ENCODE assay signal across 1 cellular context in the genomic region with DNA sequence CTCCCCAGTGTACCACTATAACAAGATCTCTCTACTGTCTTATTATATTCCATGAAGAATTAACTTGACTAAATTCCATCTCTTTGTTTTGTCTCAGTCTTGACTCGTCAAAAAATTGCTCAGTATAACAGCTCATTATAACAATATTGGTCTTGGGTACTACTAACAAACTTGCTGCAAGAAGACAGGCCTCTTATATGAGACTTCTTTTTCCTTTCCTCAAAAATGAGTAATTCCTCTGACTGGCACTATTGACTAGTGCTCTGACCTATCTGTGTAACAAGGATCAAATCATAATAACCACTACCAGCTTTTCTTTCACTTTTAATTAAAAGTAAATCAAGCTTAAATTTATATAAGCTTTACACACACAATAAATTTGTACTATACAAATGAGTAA.
TF ChIP-seq lines count a peak whose summit lies in the region.

No MANE protein-coding gene starts in this region.

TF ChIP-seq in HepG2, 621 proteins besides CTCF, POLR2A, EP300 and RAD21 (continued from another document):
- TF ChIP-seq, protein P1, sequence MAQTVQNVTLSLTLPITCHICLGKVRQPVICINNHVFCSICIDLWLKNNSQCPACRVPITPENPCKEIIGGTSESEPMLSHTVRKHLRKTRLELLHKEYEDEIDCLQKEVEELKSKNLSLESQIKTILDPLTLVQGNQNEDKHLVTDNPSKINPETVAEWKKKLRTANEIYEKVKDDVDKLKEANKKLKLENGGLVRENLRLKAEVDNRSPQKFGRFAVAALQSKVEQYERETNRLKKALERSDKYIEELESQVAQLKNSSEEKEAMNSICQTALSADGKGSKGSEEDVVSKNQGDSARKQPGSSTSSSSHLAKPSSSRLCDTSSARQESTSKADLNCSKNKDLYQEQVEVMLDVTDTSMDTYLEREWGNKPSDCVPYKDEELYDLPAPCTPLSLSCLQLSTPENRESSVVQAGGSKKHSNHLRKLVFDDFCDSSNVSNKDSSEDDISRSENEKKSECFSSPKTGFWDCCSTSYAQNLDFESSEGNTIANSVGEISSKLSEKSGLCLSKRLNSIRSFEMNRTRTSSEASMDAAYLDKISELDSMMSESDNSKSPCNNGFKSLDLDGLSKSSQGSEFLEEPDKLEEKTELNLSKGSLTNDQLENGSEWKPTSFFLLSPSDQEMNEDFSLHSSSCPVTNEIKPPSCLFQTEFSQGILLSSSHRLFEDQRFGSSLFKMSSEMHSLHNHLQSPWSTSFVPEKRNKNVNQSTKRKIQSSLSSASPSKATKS (CRISPR knock-in tag; IDR thresholded peaks at IDR 0.05): no peak
- TF ChIP-seq ZNF567 (CRISPR knock-in tag; IDR thresholded peaks at IDR 0.05; ENCODE audit: borderline replicate concordance) (no peak), MLX (CRISPR knock-in tag; IDR thresholded peaks at IDR 0.05) (no peak), ZNF788 (CRISPR knock-in tag; IDR thresholded peaks at IDR 0.05; ENCODE audit: borderline replicate concordance) (no peak), ZBTB40 (IDR thresholded peaks at IDR 0.05) (no peak), ZBTB40 (CRISPR knock-in tag; IDR thresholded peaks at IDR 0.05) (no peak), TGIF2 (CRISPR knock-in tag; IDR thresholded peaks at IDR 0.05) (no peak), RFX3 (CRISPR knock-in tag; IDR thresholded peaks at IDR 0.05) (no peak), ZNF264 (CRISPR knock-in tag; IDR thresholded peaks at IDR 0.05) (no peak), HES4 (CRISPR knock-in tag; IDR thresholded peaks at IDR 0.05; ENCODE audit: borderline replicate concordance) (no peak), ZKSCAN8 (CRISPR knock-in tag; IDR thresholded peaks at IDR 0.05; ENCODE audit: borderline replicate concordance) (no peak), FOXK1 (CRISPR knock-in tag; IDR thresholded peaks at IDR 0.05; ENCODE audit: borderline replicate concordance, low read depth) (no peak), HNF4A (CRISPR knock-in tag; IDR thresholded peaks at IDR 0.05) (no peak)
- TF ChIP-seq, protein P2, sequence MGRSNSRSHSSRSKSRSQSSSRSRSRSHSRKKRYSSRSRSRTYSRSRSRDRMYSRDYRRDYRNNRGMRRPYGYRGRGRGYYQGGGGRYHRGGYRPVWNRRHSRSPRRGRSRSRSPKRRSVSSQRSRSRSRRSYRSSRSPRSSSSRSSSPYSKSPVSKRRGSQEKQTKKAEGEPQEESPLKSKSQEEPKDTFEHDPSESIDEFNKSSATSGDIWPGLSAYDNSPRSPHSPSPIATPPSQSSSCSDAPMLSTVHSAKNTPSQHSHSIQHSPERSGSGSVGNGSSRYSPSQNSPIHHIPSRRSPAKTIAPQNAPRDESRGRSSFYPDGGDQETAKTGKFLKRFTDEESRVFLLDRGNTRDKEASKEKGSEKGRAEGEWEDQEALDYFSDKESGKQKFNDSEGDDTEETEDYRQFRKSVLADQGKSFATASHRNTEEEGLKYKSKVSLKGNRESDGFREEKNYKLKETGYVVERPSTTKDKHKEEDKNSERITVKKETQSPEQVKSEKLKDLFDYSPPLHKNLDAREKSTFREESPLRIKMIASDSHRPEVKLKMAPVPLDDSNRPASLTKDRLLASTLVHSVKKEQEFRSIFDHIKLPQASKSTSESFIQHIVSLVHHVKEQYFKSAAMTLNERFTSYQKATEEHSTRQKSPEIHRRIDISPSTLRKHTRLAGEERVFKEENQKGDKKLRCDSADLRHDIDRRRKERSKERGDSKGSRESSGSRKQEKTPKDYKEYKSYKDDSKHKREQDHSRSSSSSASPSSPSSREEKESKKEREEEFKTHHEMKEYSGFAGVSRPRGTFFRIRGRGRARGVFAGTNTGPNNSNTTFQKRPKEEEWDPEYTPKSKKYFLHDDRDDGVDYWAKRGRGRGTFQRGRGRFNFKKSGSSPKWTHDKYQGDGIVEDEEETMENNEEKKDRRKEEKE (IDR thresholded peaks at IDR 0.05): no peak
- TF ChIP-seq, protein P3, sequence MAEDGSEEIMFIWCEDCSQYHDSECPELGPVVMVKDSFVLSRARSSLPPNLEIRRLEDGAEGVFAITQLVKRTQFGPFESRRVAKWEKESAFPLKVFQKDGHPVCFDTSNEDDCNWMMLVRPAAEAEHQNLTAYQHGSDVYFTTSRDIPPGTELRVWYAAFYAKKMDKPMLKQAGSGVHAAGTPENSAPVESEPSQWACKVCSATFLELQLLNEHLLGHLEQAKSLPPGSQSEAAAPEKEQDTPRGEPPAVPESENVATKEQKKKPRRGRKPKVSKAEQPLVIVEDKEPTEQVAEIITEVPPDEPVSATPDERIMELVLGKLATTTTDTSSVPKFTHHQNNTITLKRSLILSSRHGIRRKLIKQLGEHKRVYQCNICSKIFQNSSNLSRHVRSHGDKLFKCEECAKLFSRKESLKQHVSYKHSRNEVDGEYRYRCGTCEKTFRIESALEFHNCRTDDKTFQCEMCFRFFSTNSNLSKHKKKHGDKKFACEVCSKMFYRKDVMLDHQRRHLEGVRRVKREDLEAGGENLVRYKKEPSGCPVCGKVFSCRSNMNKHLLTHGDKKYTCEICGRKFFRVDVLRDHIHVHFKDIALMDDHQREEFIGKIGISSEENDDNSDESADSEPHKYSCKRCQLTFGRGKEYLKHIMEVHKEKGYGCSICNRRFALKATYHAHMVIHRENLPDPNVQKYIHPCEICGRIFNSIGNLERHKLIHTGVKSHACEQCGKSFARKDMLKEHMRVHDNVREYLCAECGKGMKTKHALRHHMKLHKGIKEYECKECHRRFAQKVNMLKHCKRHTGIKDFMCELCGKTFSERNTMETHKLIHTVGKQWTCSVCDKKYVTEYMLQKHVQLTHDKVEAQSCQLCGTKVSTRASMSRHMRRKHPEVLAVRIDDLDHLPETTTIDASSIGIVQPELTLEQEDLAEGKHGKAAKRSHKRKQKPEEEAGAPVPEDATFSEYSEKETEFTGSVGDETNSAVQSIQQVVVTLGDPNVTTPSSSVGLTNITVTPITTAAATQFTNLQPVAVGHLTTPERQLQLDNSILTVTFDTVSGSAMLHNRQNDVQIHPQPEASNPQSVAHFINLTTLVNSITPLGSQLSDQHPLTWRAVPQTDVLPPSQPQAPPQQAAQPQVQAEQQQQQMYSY (CRISPR knock-in tag; IDR thresholded peaks at IDR 0.05): no peak
